1 cellular context compared by ENCODE assay signal in the genomic region with DNA sequence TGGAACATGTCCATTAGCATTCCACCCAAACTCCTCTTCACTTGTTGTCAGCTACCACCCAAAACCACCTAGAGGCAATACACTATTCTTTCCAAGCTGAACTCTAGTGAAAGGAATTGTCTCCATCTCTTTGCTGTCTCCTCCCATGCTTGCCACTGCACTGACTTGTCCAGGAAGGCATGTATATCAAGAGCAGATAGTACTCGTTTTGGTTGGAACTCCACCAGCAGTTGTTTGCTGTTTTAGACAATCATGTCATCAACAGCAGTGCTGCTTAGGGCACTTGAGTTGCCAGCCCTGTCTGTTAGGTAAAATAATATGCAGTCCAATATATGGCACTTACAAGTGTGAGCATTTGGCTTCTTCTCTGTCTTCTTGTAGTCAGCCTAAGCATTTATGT.
TF ChIP-seq lines count a peak whose summit lies in the region.

No MANE protein-coding gene starts in this region.

TF ChIP-seq in GM12878, 131 proteins besides CTCF, POLR2A, EP300 and RAD21 (continued from another document):
- TF ChIP-seq, protein P1, sequence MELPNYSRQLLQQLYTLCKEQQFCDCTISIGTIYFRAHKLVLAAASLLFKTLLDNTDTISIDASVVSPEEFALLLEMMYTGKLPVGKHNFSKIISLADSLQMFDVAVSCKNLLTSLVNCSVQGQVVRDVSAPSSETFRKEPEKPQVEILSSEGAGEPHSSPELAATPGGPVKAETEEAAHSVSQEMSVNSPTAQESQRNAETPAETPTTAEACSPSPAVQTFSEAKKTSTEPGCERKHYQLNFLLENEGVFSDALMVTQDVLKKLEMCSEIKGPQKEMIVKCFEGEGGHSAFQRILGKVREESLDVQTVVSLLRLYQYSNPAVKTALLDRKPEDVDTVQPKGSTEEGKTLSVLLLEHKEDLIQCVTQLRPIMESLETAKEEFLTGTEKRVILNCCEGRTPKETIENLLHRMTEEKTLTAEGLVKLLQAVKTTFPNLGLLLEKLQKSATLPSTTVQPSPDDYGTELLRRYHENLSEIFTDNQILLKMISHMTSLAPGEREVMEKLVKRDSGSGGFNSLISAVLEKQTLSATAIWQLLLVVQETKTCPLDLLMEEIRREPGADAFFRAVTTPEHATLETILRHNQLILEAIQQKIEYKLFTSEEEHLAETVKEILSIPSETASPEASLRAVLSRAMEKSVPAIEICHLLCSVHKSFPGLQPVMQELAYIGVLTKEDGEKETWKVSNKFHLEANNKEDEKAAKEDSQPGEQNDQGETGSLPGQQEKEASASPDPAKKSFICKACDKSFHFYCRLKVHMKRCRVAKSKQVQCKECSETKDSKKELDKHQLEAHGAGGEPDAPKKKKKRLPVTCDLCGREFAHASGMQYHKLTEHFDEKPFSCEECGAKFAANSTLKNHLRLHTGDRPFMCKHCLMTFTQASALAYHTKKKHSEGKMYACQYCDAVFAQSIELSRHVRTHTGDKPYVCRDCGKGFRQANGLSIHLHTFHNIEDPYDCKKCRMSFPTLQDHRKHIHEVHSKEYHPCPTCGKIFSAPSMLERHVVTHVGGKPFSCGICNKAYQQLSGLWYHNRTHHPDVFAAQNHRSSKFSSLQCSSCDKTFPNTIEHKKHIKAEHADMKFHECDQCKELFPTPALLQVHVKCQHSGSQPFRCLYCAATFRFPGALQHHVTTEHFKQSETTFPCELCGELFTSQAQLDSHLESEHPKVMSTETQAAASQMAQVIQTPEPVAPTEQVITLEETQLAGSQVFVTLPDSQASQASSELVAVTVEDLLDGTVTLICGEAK (IDR thresholded peaks at IDR 0.05; ENCODE audit: borderline replicate concordance): no peak
- TF ChIP-seq POLR2AphosphoS5 (IDR thresholded peaks at IDR 0.05; ENCODE audit: low read length) (no peak), NRF1 (conservative IDR thresholded peaks at IDR 0.05; ENCODE audit: low read depth, low read length) (no peak), ZSCAN29 (IDR thresholded peaks at IDR 0.05) (no peak), SMAD5 (IDR thresholded peaks at IDR 0.05; ENCODE audit: low read depth) (no peak), MYB (IDR thresholded peaks at IDR 0.05; ENCODE audit: borderline replicate concordance, low read depth, low read length) (no peak), BCL11A (IDR thresholded peaks at IDR 0.05; ENCODE audit: low read depth, low read length) (no peak), SIN3A (IDR thresholded peaks at IDR 0.05; ENCODE audit: low read depth, low read length) (no peak), BRCA1 (IDR thresholded peaks at IDR 0.05; ENCODE audit: low read depth, low read length) (no peak), HCFC1 (IDR thresholded peaks at IDR 0.05; ENCODE audit: low read length) (no peak), SREBF1 (IDR thresholded peaks at IDR 0.05; ENCODE audit: low read length) (no peak), IKZF1 (conservative IDR thresholded peaks at IDR 0.05) (no peak)
- TF ChIP-seq, protein P2, sequence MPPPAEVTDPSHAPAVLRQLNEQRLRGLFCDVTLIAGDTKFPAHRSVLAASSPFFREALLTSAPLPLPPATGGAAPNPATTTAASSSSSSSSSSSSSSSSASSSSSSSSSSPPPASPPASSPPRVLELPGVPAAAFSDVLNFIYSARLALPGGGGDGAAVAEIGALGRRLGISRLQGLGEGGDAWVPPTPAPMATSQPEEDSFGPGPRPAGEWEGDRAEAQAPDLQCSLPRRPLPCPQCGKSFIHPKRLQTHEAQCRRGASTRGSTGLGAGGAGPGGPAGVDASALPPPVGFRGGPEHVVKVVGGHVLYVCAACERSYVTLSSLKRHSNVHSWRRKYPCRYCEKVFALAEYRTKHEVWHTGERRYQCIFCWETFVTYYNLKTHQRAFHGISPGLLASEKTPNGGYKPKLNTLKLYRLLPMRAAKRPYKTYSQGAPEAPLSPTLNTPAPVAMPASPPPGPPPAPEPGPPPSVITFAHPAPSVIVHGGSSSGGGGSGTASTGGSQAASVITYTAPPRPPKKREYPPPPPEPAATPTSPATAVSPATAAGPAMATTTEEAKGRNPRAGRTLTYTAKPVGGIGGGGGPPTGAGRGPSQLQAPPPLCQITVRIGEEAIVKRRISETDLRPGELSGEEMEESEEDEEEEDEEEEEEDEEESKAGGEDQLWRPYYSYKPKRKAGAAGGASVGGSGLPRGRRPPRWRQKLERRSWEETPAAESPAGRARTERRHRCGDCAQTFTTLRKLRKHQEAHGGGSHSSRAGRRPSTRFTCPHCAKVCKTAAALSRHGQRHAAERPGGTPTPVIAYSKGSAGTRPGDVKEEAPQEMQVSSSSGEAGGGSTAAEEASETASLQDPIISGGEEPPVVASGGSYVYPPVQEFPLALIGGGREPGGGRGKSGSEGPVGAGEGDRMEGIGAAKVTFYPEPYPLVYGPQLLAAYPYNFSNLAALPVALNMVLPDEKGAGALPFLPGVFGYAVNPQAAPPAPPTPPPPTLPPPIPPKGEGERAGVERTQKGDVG (CRISPR knock-in tag; IDR thresholded peaks at IDR 0.05): no peak
- TF ChIP-seq, protein P3, sequence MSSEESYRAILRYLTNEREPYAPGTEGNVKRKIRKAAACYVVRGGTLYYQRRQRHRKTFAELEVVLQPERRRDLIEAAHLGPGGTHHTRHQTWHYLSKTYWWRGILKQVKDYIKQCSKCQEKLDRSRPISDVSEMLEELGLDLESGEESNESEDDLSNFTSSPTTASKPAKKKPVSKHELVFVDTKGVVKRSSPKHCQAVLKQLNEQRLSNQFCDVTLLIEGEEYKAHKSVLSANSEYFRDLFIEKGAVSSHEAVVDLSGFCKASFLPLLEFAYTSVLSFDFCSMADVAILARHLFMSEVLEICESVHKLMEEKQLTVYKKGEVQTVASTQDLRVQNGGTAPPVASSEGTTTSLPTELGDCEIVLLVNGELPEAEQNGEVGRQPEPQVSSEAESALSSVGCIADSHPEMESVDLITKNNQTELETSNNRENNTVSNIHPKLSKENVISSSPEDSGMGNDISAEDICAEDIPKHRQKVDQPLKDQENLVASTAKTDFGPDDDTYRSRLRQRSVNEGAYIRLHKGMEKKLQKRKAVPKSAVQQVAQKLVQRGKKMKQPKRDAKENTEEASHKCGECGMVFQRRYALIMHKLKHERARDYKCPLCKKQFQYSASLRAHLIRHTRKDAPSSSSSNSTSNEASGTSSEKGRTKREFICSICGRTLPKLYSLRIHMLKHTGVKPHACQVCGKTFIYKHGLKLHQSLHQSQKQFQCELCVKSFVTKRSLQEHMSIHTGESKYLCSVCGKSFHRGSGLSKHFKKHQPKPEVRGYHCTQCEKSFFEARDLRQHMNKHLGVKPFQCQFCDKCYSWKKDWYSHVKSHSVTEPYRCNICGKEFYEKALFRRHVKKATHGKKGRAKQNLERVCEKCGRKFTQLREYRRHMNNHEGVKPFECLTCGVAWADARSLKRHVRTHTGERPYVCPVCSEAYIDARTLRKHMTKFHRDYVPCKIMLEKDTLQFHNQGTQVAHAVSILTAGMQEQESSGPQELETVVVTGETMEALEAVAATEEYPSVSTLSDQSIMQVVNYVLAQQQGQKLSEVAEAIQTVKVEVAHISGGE (CRISPR knock-in tag; IDR thresholded peaks at IDR 0.05): no peak
- TF ChIP-seq, protein P4, sequence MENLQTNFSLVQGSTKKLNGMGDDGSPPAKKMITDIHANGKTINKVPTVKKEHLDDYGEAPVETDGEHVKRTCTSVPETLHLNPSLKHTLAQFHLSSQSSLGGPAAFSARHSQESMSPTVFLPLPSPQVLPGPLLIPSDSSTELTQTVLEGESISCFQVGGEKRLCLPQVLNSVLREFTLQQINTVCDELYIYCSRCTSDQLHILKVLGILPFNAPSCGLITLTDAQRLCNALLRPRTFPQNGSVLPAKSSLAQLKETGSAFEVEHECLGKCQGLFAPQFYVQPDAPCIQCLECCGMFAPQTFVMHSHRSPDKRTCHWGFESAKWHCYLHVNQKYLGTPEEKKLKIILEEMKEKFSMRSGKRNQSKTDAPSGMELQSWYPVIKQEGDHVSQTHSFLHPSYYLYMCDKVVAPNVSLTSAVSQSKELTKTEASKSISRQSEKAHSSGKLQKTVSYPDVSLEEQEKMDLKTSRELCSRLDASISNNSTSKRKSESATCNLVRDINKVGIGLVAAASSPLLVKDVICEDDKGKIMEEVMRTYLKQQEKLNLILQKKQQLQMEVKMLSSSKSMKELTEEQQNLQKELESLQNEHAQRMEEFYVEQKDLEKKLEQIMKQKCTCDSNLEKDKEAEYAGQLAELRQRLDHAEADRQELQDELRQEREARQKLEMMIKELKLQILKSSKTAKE (IDR thresholded peaks at IDR 0.05; ENCODE audit: low read depth, poor library complexity, severe bottlenecking): no peak
